ENCODE assay signal across 11 cellular contexts in the genomic region with DNA sequence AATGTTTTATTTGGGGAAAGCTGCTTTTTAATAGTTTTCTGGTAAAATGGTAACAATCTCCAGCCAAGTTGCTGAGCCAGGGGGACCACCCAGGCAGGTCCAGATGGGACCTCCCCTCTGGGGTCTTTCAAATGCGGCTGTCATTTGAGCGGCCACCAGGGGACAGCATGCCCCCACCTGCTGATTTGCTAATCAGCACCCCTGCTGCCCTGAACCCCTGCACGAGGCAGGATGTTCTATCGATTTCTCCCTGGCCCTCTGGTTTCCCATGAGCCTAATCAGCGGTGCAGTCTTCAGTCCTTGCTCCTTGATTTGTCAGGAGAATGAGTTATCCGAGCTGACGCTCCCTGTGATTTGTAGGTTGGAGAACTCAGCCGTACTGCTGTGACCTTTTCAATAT.
A peak's percentile ranks its signal among the peaks of the same experiment; 100 is the strongest.
DNase-seq lines count a peak whose midpoint lies in the region; ATAC-seq and TF ChIP-seq lines count a peak whose summit lies in the region.
"Had no signal": no experiment of that assay in that cellular context is flagged by ENCODE, and none has a peak within 500 bp of the region (broad histone marks: within the 10 kb centered on the region; RNA-seq: fewer than 3 reads in every experiment).

No MANE protein-coding gene starts in this region.

- H3K9me3 Mint-ChIP-seq in osteocyte (ENCODE audit: unreplicated experiment), result no peaks in the 10 kb centered on the region
- H3K9me3 Mint-ChIP-seq: activated naive CD4-positive, alpha-beta T cell treated with anti-CD3 and anti-CD28 coated beads, Interleukin-2, amount 50 U/mL, for 72 hours had no signal

- ATAC-seq in HG03460 (IDR thresholded peaks at IDR 0.05; ENCODE audit: unreplicated experiment) (no peak), GM19328 (IDR thresholded peaks at IDR 0.05; ENCODE audit: unreplicated experiment) (no peak)
- ATAC-seq: activated naive CD4-positive, alpha-beta T cell treated with anti-CD3 and anti-CD28 coated beads, Interleukin-2, amount 50 U/mL, for 72 hours; right cardiac atrium had no signal

- H3K79me2 ChIP-seq in Loucy (ENCODE audit: insufficient read depth, low read length), result no peaks in the 10 kb centered on the region

- no peaks in the 10 kb centered on the region for H3K9me3 ChIP-seq in Loucy (ENCODE audit: insufficient read depth, low read depth, low read length)

- no peaks in the 10 kb centered on the region for H3K4me1 ChIP-seq in Loucy (ENCODE audit: insufficient read depth, low read length, poor library complexity, severe bottlenecking)

- no peaks in the 10 kb centered on the region for H3K9me2 ChIP-seq in Loucy (replicated peaks; ENCODE audit: low read depth, low read length)

- no peak overlapping the region for H2AFZ ChIP-seq in Loucy (ENCODE audit: low read length)

- no peaks in the 10 kb centered on the region for H3K36me3 ChIP-seq in Loucy (ENCODE audit: insufficient read depth, low read length)

- no peak overlapping the region for H3K4me2 ChIP-seq in Loucy (ENCODE audit: low read depth, low read length, poor library complexity, severe bottlenecking)

- TF ChIP-seq CTCF in Loucy (conservative IDR thresholded peaks at IDR 0.05; ENCODE audit: low read length) (peak; percentile 47), choroid plexus epithelial cell (conservative IDR thresholded peaks at IDR 0.05; ENCODE audit: low read depth, low read length) (peak; percentile 30), osteocyte (IDR thresholded peaks at IDR 0.05) (no peak)

- H3K36me3 Mint-ChIP-seq in osteocyte (ENCODE audit: unreplicated experiment), result no peaks in the 10 kb centered on the region
- H3K36me3 Mint-ChIP-seq: activated naive CD4-positive, alpha-beta T cell treated with anti-CD3 and anti-CD28 coated beads, Interleukin-2, amount 50 U/mL, for 72 hours had no signal

- H3K4me3 Mint-ChIP-seq in osteocyte (ENCODE audit: unreplicated experiment), result no peak overlapping the region

- H3K4me1 Mint-ChIP-seq in osteocyte (ENCODE audit: unreplicated experiment), result no peaks in the 10 kb centered on the region

- H3K9ac ChIP-seq in Loucy (ENCODE audit: low read depth, low read length, poor library complexity, severe bottlenecking), result no peak overlapping the region

- H3K27me3 Mint-ChIP-seq in osteocyte (ENCODE audit: unreplicated experiment), result peaks cover 39% of the 10 kb centered on the region

- peak; percentile 31 for DNase-seq in DMS 273 (lab: John Stamatoyannopoulos, UW; ENCODE audit: unreplicated experiment)
- DNase-seq in DMS 273 treated with DMSO at 0.1 percent for 48 hours (lab: John Stamatoyannopoulos, UW), result no peak
- no peak for DNase-seq in choroid plexus epithelial cell (ENCODE audit: low read depth)
- DNase-seq in osteocyte (ENCODE audit: extremely low spot score, unreplicated experiment), result peak; percentile 72
- no peak for DNase-seq in activated naive CD4-positive, alpha-beta T cell (lab: John Stamatoyannopoulos, UW)
- DNase-seq: 8988T, right cardiac atrium had no signal

- no peaks in the 10 kb centered on the region for H4K20me1 ChIP-seq in Loucy (ENCODE audit: insufficient read depth, low read length, poor library complexity, severe bottlenecking)

- H3F3A ChIP-seq in Loucy (ENCODE audit: low read depth), result no peaks in the 10 kb centered on the region

- no peaks in the 10 kb centered on the region for H3K27me3 ChIP-seq in Loucy (ENCODE audit: insufficient read depth, low read length, poor library complexity, severe bottlenecking)

- no peak overlapping the region for H3K27ac Mint-ChIP-seq in osteocyte (ENCODE audit: unreplicated experiment)

- H3K4me3 ChIP-seq in Loucy (ENCODE audit: low read length, poor library complexity, severe bottlenecking) (no peak overlapping the region), choroid plexus epithelial cell (ENCODE audit: low read depth, low read length) (no peak overlapping the region)

Comparison
In these comparisons a context has a peak if more than half of its experiments do, and no peak if none do; other contexts are left out.
1. DNase-seq: peak in DMS 273 (single experiment) and osteocyte (single experiment); none in DMS 273 treated with DMSO at 0.1 percent for 48 hours (single experiment), choroid plexus epithelial cell (single experiment) and activated naive CD4-positive, alpha-beta T cell (0 of 4).